Comparison of ENCODE assay signal across 18 cellular contexts in genomic region chr9:134595014-134595413, GRCh38. TPM values are rescaled to one million over a fixed set of nuclear protein-coding genes. Genes with fewer than 3 reads are reported as not detected.
DNase-seq lines count a peak whose midpoint lies in the region; ATAC-seq, FAIRE-seq and TF ChIP-seq lines count a peak whose summit lies in the region.
"Had no signal": no experiment of that assay in that cellular context is flagged by ENCODE, and none has a peak within 500 bp of the region (broad histone marks: within the 10 kb centered on the region; RNA-seq: fewer than 3 reads in every experiment).

No MANE protein-coding gene starts in this region.

- no peak for TF ChIP-seq CTCF in kidney (IDR thresholded peaks at IDR 0.05; ENCODE audit: borderline replicate concordance, extremely low read depth, insufficient read depth)
- TF ChIP-seq CTCF in osteoblast (IDR thresholded peaks at IDR 0.05; ENCODE audit: extremely low read depth, low read depth, low read length): no peak

- H3K4me3 ChIP-seq in kidney (ENCODE audit: low read length in 2 of 2): no peak overlapping the region
- H3K4me3 ChIP-seq in osteoblast (ENCODE audit: insufficient read depth, low read length): no peak overlapping the region
- H3K4me3 ChIP-seq: GM12878, Peyer's patch had no signal

- no peaks in the 10 kb centered on the region for H3K27me3 ChIP-seq in osteoblast (ENCODE audit: insufficient read depth, low read length)
- H3K27me3 ChIP-seq: Peyer's patch had no signal

- H3K9ac ChIP-seq in kidney (ENCODE audit: low read length in 2 of 2): no peak overlapping the region

- H3K4me1 ChIP-seq in kidney (ENCODE audit: control insufficient read depth in 1 of 2, insufficient read depth in 1 of 2, low read depth in 1 of 2, low read length in 2 of 2) (no peaks in the 10 kb centered on the region), osteoblast (ENCODE audit: insufficient read depth, low read length) (peaks cover 33% of the 10 kb centered on the region)
- H3K4me1 ChIP-seq: Peyer's patch had no signal

- ATAC-seq in HG03159 (IDR thresholded peaks at IDR 0.05; ENCODE audit: unreplicated experiment): no peak
- ATAC-seq: GM12878 had no signal

- peak; percentile 32 for DNase-seq in activated CD8-positive, alpha-beta memory T cell treated with anti-CD3 and anti-CD28 coated beads, Interleukin-2, amount 50 U/mL, for 48 hours
- DNase-seq in activated CD8-positive, alpha-beta memory T cell treated with anti-CD3 and anti-CD28 coated beads, Interleukin-2, amount 50 U/mL, for 4 hours: no peak
- DNase-seq in D341Med (ENCODE audit: low spot score): peak; percentile 10
- peak; percentile 50 for DNase-seq in kidney
- DNase-seq in osteoblast (ENCODE audit: insufficient read length, low spot score, missing footprints): peak; percentile 45
- DNase-seq in NCI-H2107 treated with DMSO at 0.1 percent for 48 hours (lab: John Stamatoyannopoulos, UW; ENCODE audit: unreplicated experiment): no peak
- DNase-seq: COR-L47; EL; HCEC 1CT; KG1; NCI-H1105 treated with DMSO at 0.1 percent for 48 hours; NCI-H1694; NCI-H2081 treated with DMSO at 0.1 percent for 48 hours; NK-92 treated with Interleukin-12 subunit alpha and Interleukin-12 subunit beta, amount 100 ng/mL, for 24 hours had no signal

- no peaks in the 10 kb centered on the region for H3K9me3 ChIP-seq in kidney (ENCODE audit: control insufficient read depth in 1 of 2, low read length in 2 of 2)
- H3K9me3 ChIP-seq in osteoblast (ENCODE audit: low read depth, low read length): no peaks in the 10 kb centered on the region
- H3K9me3 ChIP-seq: Peyer's patch had no signal

- H3K4me2 ChIP-seq in osteoblast (ENCODE audit: insufficient read depth, low read length): no peak overlapping the region

- no peak for FAIRE-seq in kidney (lab: Jason Lieb, UNC)
- FAIRE-seq: GM12878 had no signal

- H3K36me3 ChIP-seq in kidney (ENCODE audit: control insufficient read depth in 1 of 2, insufficient read depth in 2 of 2, low read length in 2 of 2) (no peaks in the 10 kb centered on the region), osteoblast (ENCODE audit: insufficient read depth, low read length) (no peaks in the 10 kb centered on the region)
- H3K36me3 ChIP-seq: Peyer's patch had no signal

- intact Hi-C loops in kidney (cut with DNase I): no loop called here

- H3K79me2 ChIP-seq in osteoblast (ENCODE audit: insufficient read depth, low read length): no peaks in the 10 kb centered on the region

- H3K27ac ChIP-seq in kidney (ENCODE audit: low read depth in 2 of 2, low read length in 2 of 2) (no peak overlapping the region), osteoblast (ENCODE audit: low read depth, low read length) (no peak overlapping the region)
- H3K27ac ChIP-seq: Peyer's patch had no signal

- H4K20me1 ChIP-seq in osteoblast (ENCODE audit: insufficient read depth, low read length): no peaks in the 10 kb centered on the region

- H2AFZ ChIP-seq in osteoblast (ENCODE audit: low read length): no peak overlapping the region

RNA-seq across cellular contexts. Expression of gene COL5A1, which starts 46.6 kb away (rescaled TPM):
- total RNA-seq in kidney (23.8 TPM), osteoblast (571 and 801 TPM in 2 replicates)
- 2.4 TPM for polyA plus RNA-seq in kidney (ENCODE audit: insufficient read depth, low read depth, low replicate concordance)
- total RNA-seq: B cell had no signal

Comparison
In these comparisons a context has a peak if more than half of its experiments do, and no peak if none do; other contexts are left out.
1. DNase-seq: peak in activated CD8-positive, alpha-beta memory T cell treated with anti-CD3 and anti-CD28 coated beads, Interleukin-2, amount 50 U/mL, for 48 hours (single experiment), D341Med (single experiment), kidney (single experiment) and osteoblast (single experiment); none in activated CD8-positive, alpha-beta memory T cell treated with anti-CD3 and anti-CD28 coated beads, Interleukin-2, amount 50 U/mL, for 4 hours (single experiment) and NCI-H2107 treated with DMSO at 0.1 percent for 48 hours (single experiment).
2. RNA of gene COL5A1, which starts 46.6 kb away (total RNA-seq): 571 to 801 TPM in osteoblast; 23.8 TPM in kidney (single experiment); every median in the first group is over 10 times any median in the second.